In genomic region chr3:48635222-48636021, GRCh38 we compare ENCODE assay signal across 7 cellular contexts. TPM values are rescaled to one million over a fixed set of nuclear protein-coding genes. Genes with fewer than 3 reads are reported as not detected.
DNase-seq lines count a peak whose midpoint lies in the region; ATAC-seq and TF ChIP-seq lines count a peak whose summit lies in the region.

TSS of gene SLC26A6 (minus strand) at chr3:48635461. CDS start at chr3:48635393, 68 bp downstream.

- ATAC-seq in GM18505 (IDR thresholded peaks at IDR 0.05; ENCODE audit: unreplicated experiment) (peak; percentile 87), HG02981 (IDR thresholded peaks at IDR 0.05; ENCODE audit: unreplicated experiment) (peak; percentile 86)

- DNase-seq in NCI-H2029 (lab: John Stamatoyannopoulos, UW) = peak; percentile 93
- peak; percentile 89 for DNase-seq in T-helper 22 cell (ENCODE audit: low read depth)
- DNase-seq in astrocyte of the hippocampus (ENCODE audit: low read depth, low spot score) = peak; percentile 99
- DNase-seq in hepatic stellate cell (ENCODE audit: low spot score) = peak; percentile 100
- DNase-seq in renal cortical epithelial cell (ENCODE audit: low read depth) = peak; percentile 84

- TF ChIP-seq POLR2A in GM18505 (IDR thresholded peaks at IDR 0.05; ENCODE audit: borderline replicate concordance, extremely low read depth, insufficient read depth, insufficient read length) = peak; percentile 74

RNA-seq across cellular contexts. Expression of gene SLC26A6, which starts in this region (rescaled TPM):
- total RNA-seq in renal cortical epithelial cell = 21.0 and 45.5 TPM in 2 replicates

Comparison
In these comparisons a context has a peak if more than half of its experiments do, and no peak if none do; other contexts are left out.
1. Peak in every context shown above with its lines: DNase-seq and ATAC-seq.